In the genomic region with DNA sequence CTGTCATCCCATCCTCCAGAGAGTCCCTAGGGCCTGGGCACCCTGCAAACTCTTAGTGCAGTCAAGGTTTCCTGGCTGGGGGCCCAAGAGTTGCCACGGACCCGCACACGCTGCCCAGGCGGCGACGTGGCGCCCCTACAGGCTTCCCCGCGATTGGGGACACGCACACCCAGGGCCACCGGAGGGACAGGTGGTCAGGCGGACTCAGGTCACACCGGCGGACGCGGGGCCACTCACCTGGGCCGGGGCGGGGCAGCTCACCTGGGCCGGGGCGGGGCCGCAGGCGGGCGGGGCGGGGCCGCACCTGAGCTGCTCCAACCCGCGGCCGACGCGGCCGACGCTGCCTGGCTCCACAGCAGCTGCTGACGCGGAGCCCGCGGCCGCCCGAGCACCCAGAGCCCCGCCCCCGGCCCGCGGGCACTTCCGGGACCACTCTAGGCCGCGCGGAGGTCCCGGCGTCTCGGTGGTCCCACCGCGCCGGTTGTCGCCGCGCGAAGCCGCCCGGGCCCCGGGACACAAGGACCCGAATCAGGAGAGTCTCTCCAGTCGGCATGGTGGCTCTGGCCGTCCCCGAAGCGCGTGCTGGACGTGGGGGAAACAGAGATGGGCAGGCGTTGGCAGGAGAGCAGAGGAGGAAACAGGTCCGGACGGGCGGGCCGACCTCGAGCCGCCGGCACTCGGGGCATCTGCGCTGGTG, we compare ENCODE assay signal across 8 cellular contexts. TPM values are rescaled to one million over a fixed set of nuclear protein-coding genes. Genes with fewer than 3 reads are reported as not detected.
DNase-seq lines count a peak whose midpoint lies in the region; ATAC-seq and TF ChIP-seq lines count a peak whose summit lies in the region.

A gene (minus strand): TSS at position 369 of the 697 bp plus-strand sequence. CDS start 5,972 bp downstream, outside the sequence.

- DNase-seq in NCI-H446 treated with DMSO at 0.1 percent for 48 hours (lab: John Stamatoyannopoulos, UW) (peak; percentile 43), colonic mucosa (peak; percentile 91), left lobe of liver (ENCODE audit: low spot score) (peak; percentile 88)
- DNase-seq in activated CD4-positive, alpha-beta T cell treated with anti-CD3 and anti-CD28 coated beads for 4 hours, result peak; percentile 80 to 85
- peak; percentile 80 for DNase-seq in stimulated activated CD4-positive, alpha-beta T cell treated with anti-CD3 and anti-CD28 coated beads, Interleukin-2, amount 100 ng/mL, for 4 hours (ENCODE audit: low read depth)

- no peaks in the 10 kb centered on the region for H3K9me3 ChIP-seq in colonic mucosa

- no peaks in the 10 kb centered on the region for H3K27me3 ChIP-seq in colonic mucosa

- TF ChIP-seq CTCF in 22Rv1 (IDR thresholded peaks at IDR 0.05) (peak; percentile 13; the same call in 1 of the 2 replicates), colonic mucosa (IDR thresholded peaks at IDR 0.05) (no peak)

- peak within 1 kb of the TSS; percentile 86 to 87 for H3K9ac ChIP-seq in colonic mucosa (ENCODE audit: low read depth in 2 of 2, low read length in 2 of 2)

- ATAC-seq in GM18502 (IDR thresholded peaks at IDR 0.05; ENCODE audit: poor library complexity, unreplicated experiment) (peak; percentile 76), HG03095 (IDR thresholded peaks at IDR 0.05; ENCODE audit: unreplicated experiment) (peak; percentile 64), left lobe of liver (peak; percentile 96)

- H3K27ac ChIP-seq in 22Rv1 (peak within 1 kb of the TSS; percentile 97), colonic mucosa (peak within 1 kb of the TSS; percentile 92)

- peak within 1 kb of the TSS; percentile 44 for H3K4me3 ChIP-seq in colonic mucosa

- no peaks in the 10 kb centered on the region for H3K4me1 ChIP-seq in colonic mucosa

- intact Hi-C loops in colonic mucosa (cut with DNase I), result no loop called here

- no peaks in the 10 kb centered on the region for H3K36me3 ChIP-seq in colonic mucosa

RNA-seq across cellular contexts. Expression of the gene that starts here (rescaled TPM):
- 1 to 10 TPM; 2.8 to 3.5 TPM for total RNA-seq in colonic mucosa
- total RNA-seq in left lobe of liver, result 0.96 TPM

Comparison
In these comparisons a context has a peak if more than half of its experiments do, and no peak if none do; other contexts are left out.
1. Peak in every context shown above with its lines: DNase-seq, ATAC-seq, H3K4me3 ChIP-seq and H3K27ac ChIP-seq.
2. Peak in DNase-seq and ATAC-seq in left lobe of liver; RNA of the gene not detected or under 1 TPM.